ENCODE assay signal across 8 cellular contexts in genomic region chr10:133329401-133330202, GRCh38.
DNase-seq lines count a peak whose midpoint lies in the region; ATAC-seq and TF ChIP-seq lines count a peak whose summit lies in the region.

No MANE protein-coding gene starts in this region.

- CTCF ChIA-PET in AG04449 (lab: Yijun Ruan, JAX) = interaction anchor here (0.6 to 4.0 kb wide), 64 partner anchors 10 to 676 kb away, joined by 3 to 35 read pairs (median 4); partner anchors contain the start of genes ECHS1, FUOM, KNDC1 and PAOX

- ATAC-seq in GM18511 (IDR thresholded peaks at IDR 0.05; ENCODE audit: unreplicated experiment) (peak; percentile 94), HG03064 (IDR thresholded peaks at IDR 0.05; ENCODE audit: low read depth, unreplicated experiment) (peak; percentile 84)

- DNase-seq in AG04449 (ENCODE audit: low read depth, low spot score) (peak; percentile 52), NCI-H2171 (lab: John Stamatoyannopoulos, UW) (peak; percentile 54), cardiac fibroblast (ENCODE audit: low read depth in 2 of 2) (peak; percentile 86 to 88), kidney tubule cell (ENCODE audit: low spot score) (peak; percentile 83)
- peak; percentile 76 to 81 (median 78) for DNase-seq in activated CD4-positive, CD25-positive, alpha-beta regulatory T cell (lab: John Stamatoyannopoulos, UW)
- peak; percentile 91 to 94 for DNase-seq in stimulated activated CD4-positive, alpha-beta T cell treated with anti-CD3 and anti-CD28 coated beads, Interleukin-2, amount 100 ng/mL, for 24 hours

- H3K4me3 ChIP-seq in AG04449 (ENCODE audit: low read depth, low read length) = peak overlapping the region; percentile 33
- H3K4me3 ChIP-seq in cardiac fibroblast (replicated peaks in 1 of 2; ENCODE audit: low read depth in 2 of 2, low read length in 2 of 2) = no peak overlapping the region

- peak; percentile 97 for TF ChIP-seq CTCF in AG04449 (IDR thresholded peaks at IDR 0.05; ENCODE audit: insufficient read depth, low read length, missing control alignments)
- TF ChIP-seq CTCF in cardiac fibroblast (IDR thresholded peaks at IDR 0.05; ENCODE audit: low read depth, low read length) = peak; percentile 94

- POLR2A ChIA-PET in AG04449 (lab: Yijun Ruan, JAX) = interaction anchor here (0.7 to 1.5 kb wide), 3 partner anchors 19 to 88 kb away, joined by 3 to 6 read pairs (median 4); no protein-coding TSS in a partner anchor
